28 cellular contexts compared by ENCODE assay signal in the genomic region with DNA sequence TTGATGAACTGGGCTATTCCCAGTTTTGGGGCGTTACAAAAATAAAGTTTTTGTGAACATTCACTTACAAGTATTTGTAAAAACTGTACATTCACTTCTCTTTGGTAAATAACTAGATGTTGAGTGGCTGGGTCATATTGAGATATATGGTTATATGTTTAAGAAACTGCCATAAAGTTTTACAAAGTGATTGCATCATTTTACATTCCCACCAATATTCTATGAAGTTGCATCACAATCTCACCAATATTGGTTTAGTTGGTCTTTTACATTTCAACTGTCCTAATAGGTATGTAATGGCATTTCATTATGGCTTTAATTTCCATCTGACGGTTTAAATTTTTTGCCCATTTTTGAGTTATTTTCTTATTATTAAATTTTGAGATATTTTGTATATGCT.
"Had no signal": no experiment of that assay in that cellular context is flagged by ENCODE, and none has a peak within 500 bp of the region (broad histone marks: within the 10 kb centered on the region; RNA-seq: fewer than 3 reads in every experiment).

No MANE protein-coding gene starts in this region.

- H3K4me3 ChIP-seq: neural progenitor cell, ovary, psoas muscle, skin epidermis, smooth muscle cell, spleen, suprapubic skin, testis, tibial artery, transverse colon, upper lobe of right lung, uterus had no signal

- H3K27me3 ChIP-seq: neural progenitor cell, ovary, spleen, suprapubic skin, testis, tibial artery, transverse colon, upper lobe of right lung, uterus had no signal

- H3K9me3 ChIP-seq: ovary, psoas muscle, suprapubic skin, testis, tibial artery, transverse colon, upper lobe of right lung, uterus had no signal

- H2AFZ ChIP-seq: neural progenitor cell, parathyroid adenoma had no signal

- H3K79me2 ChIP-seq: parathyroid adenoma had no signal

- H3K4me1 ChIP-seq: parathyroid adenoma, psoas muscle, spleen, suprapubic skin, testis, tibial artery, transverse colon, upper lobe of right lung, uterus had no signal

- ATAC-seq: natural killer cell; psoas muscle; right cardiac atrium; sciatic nerve; stimulated activated memory B cell treated with anti-CD40 and anti-IgM and Interleukin-4, amounts not matched to agents 10 μg/mL and 1 μg/mL and 100 μg/mL, for 72 hours; stimulated activated naive CD8-positive, alpha-beta T cell treated with anti-CD3 and anti-CD28 coated beads, Interleukin-15, amount 100 ng/mL, for 72 hours; stimulated activated naive CD8-positive, alpha-beta T cell treated with anti-CD3 and anti-CD28 coated beads, Interleukin-15, Interleukin-2, amounts not matched to agents 100 U/mL and 50 U/mL, for 24 hours; upper lobe of right lung had no signal

- H3K27ac ChIP-seq: neural progenitor cell, ovary, parathyroid adenoma, psoas muscle, skin epidermis, spleen, suprapubic skin, testis, tibial artery, transverse colon, upper lobe of right lung, uterus had no signal

- H3K36me3 ChIP-seq: neural progenitor cell, ovary, spleen, suprapubic skin, tibial artery, transverse colon, upper lobe of right lung, uterus had no signal

- DNase-seq: natural killer cell; occipital lobe; ovary; posterior cingulate gyrus; psoas muscle; right cardiac atrium; spleen; stimulated activated CD4-positive, alpha-beta T cell treated with anti-CD3 and anti-CD28 coated beads, Interleukin-12 subunit alpha, Interleukin-12 subunit beta, amount 100 ng/mL, for 4 hours; stimulated activated CD4-positive, alpha-beta T cell treated with anti-CD3 and anti-CD28 coated beads, Interleukin-1b, Interleukin-23, amount 100 ng/mL, for 48 hours; stimulated activated CD4-positive, alpha-beta T cell treated with anti-CD3 and anti-CD28 coated beads, Interleukin-4, amount 100 ng/mL, for 1 hour; stimulated activated CD4-positive, alpha-beta T cell treated with anti-CD3 and anti-CD28 coated beads, Interleukin-4, amount 100 ng/mL, for 4 hours; stimulated activated CD8-positive, alpha-beta memory T cell treated with anti-CD3 and anti-CD28 coated beads, Interleukin-4, amount 100 ng/mL, for 48 hours; stimulated activated naive CD4-positive, alpha-beta T cell; stimulated activated naive CD8-positive, alpha-beta T cell treated with anti-CD3 and anti-CD28 coated beads, Interleukin-15, amount 100 ng/mL, for 72 hours; stimulated activated naive CD8-positive, alpha-beta T cell treated with anti-CD3 and anti-CD28 coated beads, Interleukin-15, Interleukin-2, amounts not matched to agents 100 U/mL and 50 U/mL, for 24 hours; substantia nigra; testis; tibial artery; transverse colon; upper lobe of right lung; uterus had no signal

- H3K4me2 ChIP-seq: neural progenitor cell, smooth muscle cell had no signal

- H3K9ac ChIP-seq: neural progenitor cell, parathyroid adenoma had no signal
